Comparison of ENCODE assay signal across 9 cellular contexts in the genomic region with DNA sequence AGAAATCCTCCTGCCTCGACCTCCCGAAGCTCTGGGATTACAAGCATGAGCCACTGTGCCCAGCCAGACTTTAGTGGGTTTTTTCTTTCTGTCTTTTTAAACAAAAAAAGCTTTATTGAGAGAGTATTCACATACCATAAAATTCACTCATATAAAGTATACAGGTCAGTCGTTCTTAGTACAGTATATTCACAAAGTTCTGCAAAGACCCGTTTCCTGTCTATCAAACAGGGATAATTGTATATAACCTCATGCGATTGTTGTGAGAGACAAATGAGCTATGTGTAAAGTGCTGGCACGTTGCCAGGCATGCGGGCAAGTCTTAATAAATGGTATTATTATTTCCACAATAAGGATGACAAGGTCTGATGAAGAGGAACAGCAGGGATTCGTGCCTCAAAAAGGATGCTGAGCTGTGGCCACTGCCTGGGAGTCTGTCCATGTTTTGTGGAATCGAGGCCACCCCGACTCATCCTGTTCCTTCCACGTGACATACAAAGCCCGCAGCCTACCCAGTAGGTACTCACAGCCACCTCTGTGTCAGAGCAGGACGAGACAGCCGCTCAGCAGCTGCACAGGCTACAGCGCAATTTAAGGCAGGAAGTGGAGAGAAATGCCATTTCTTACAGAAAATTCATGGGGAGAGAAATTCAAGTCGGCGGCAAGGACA. TPM values are rescaled to one million over a fixed set of nuclear protein-coding genes. Genes with fewer than 3 reads are reported as not detected.
DNase-seq lines count a peak whose midpoint lies in the region; ATAC-seq and TF ChIP-seq lines count a peak whose summit lies in the region.
"Had no signal": no experiment of that assay in that cellular context is flagged by ENCODE, and none has a peak within 500 bp of the region (broad histone marks: within the 10 kb centered on the region; RNA-seq: fewer than 3 reads in every experiment).

No MANE protein-coding gene starts in this region.

- peak overlapping the region; percentile 32 for H3K9ac ChIP-seq in OCI-LY3 (ENCODE audit: low read length)

- no peak overlapping the region; the same call in 1 of the 2 replicates for H3K27ac Mint-ChIP-seq in HFFc6

- peak overlapping the region; percentile 69 for H3K4me2 ChIP-seq in OCI-LY3 (ENCODE audit: low read length)

- no peak overlapping the region for H3K27ac ChIP-seq in OCI-LY3 (ENCODE audit: low read length)

- TF ChIP-seq CTCF in HFFc6 (IDR thresholded peaks at IDR 0.05) (no peak), OCI-LY3 (IDR thresholded peaks at IDR 0.05; ENCODE audit: low read depth, low read length) (no peak)

- no peaks in the 10 kb centered on the region for H3K36me3 Mint-ChIP-seq in HFFc6 (ENCODE audit: low read depth)

- peak overlapping the region; percentile 76 for H3K4me3 Mint-ChIP-seq in HFFc6

- H3K27me3 ChIP-seq in OCI-LY3 (ENCODE audit: low read depth, low read length) = no peaks in the 10 kb centered on the region

- H3K27me3 Mint-ChIP-seq in HFFc6 (ENCODE audit: insufficient read depth) = peaks cover 16% of the 10 kb centered on the region

- ATAC-seq in HG03097 (IDR thresholded peaks at IDR 0.05; ENCODE audit: low FRiP score, unreplicated experiment) (no peak), GM21576 (IDR thresholded peaks at IDR 0.05; ENCODE audit: unreplicated experiment) (no peak)

- H3K36me3 ChIP-seq in OCI-LY3 (replicated peaks; ENCODE audit: low read depth, low read length) = no peaks in the 10 kb centered on the region

- peaks cover 5% of the 10 kb centered on the region; the same call in 1 of the 2 replicates for H3K4me1 ChIP-seq in OCI-LY3 (ENCODE audit: low read length)

- DNase-seq in HFFc6 = peak; percentile 62
- DNase-seq in activated effector memory CD4-positive, alpha-beta T cell treated with Interleukin-2 at 50 U/mL for 16 hours = peak; percentile 25
- DNase-seq in retina = peak; percentile 36
- DNase-seq in HK-2 (ENCODE audit: unreplicated experiment) = no peak
- no peak for DNase-seq in NCI-H446 (lab: John Stamatoyannopoulos, UW)

- H3K9me3 ChIP-seq in OCI-LY3 (ENCODE audit: insufficient read depth, low read length) = no peaks in the 10 kb centered on the region

- H3K4me1 Mint-ChIP-seq in HFFc6 (ENCODE audit: low read depth) = peaks cover 19% of the 10 kb centered on the region

- H3K79me2 ChIP-seq in OCI-LY3 (ENCODE audit: low read length) = no peaks in the 10 kb centered on the region

- H3K9me3 Mint-ChIP-seq in HFFc6 = no peaks in the 10 kb centered on the region

- no peaks in the 10 kb centered on the region for H4K20me1 ChIP-seq in OCI-LY3 (ENCODE audit: insufficient read depth, low read length)

- peak overlapping the region; percentile 71 for H3K4me3 ChIP-seq in OCI-LY3 (ENCODE audit: low read length)

- H2AFZ ChIP-seq in OCI-LY3 (ENCODE audit: low read depth, low read length) = peak overlapping the region; percentile 73

RNA-seq across cellular contexts. Expression of a gene that starts 51.7 kb away (rescaled TPM):
- not detected for total RNA-seq in HFFc6 (2021; fragmentation: NEBNext Ultra II Directional; extraction: Animal tissue kit (Norgen Biotek cat#: 25700))
- total RNA-seq: subcutaneous adipose tissue had no signal

RNA-seq across cellular contexts. Expression of a gene that starts 57.5 kb away (rescaled TPM):
- 10 to 100 TPM in 4 of 6 experiments, 1 to 10 TPM in 2; 8.8 to 11.8 (median 10.4) TPM for total RNA-seq in HFFc6 (2021; fragmentation: NEBNext Ultra II Directional; extraction: Animal tissue kit (Norgen Biotek cat#: 25700))

Comparison
In these comparisons a context has a peak if more than half of its experiments do, and no peak if none do; other contexts are left out.
1. DNase-seq: peak in HFFc6 (single experiment), activated effector memory CD4-positive, alpha-beta T cell treated with Interleukin-2 at 50 U/mL for 16 hours (single experiment) and retina (single experiment); none in HK-2 (single experiment) and NCI-H446 (0 of 2).